20 cellular contexts compared by ENCODE assay signal in the genomic region with DNA sequence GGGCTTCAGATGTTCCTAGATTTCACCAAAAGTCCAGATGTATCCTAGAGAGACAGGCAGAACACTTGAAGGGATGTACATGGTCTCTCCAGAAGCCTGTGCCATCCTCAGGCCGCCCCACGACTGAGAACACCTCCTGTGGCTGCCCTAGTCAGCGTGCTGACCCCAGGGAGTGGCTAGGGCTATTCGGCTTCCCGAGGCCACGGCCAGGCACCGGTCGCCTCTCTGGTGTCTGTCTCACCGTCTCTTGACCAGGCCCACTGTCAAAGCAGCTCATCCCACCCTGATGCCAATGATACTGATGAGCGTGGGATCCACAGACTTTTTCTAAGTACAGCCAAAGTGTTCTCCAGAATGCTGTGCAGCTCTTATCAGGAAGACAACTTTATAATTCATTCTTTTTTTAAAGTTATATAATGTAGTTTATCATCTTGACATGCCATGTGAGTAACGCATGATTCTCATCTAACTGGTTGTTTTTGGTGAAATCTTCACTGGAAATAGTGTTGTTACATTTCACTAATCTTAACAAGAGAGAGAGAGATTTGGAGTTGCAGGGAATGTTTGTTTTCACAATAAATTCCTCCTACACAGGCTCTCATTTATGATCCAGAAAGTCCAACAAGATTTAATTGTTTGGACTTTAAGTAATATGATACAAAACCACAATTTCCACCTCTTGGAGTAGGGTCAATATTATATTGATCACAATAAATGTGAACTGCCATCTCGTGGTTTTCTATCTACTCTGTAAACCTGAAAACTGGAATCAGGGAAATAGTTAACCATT. TPM values are rescaled to one million over a fixed set of nuclear protein-coding genes. Genes with fewer than 3 reads are reported as not detected.
"Had no signal": no experiment of that assay in that cellular context is flagged by ENCODE, and none has a peak within 500 bp of the region (broad histone marks: within the 10 kb centered on the region; RNA-seq: fewer than 3 reads in every experiment).

No MANE protein-coding gene starts in this region.

- H3K9ac ChIP-seq: KMS-11, SK-N-SH had no signal

- H3K9me3 ChIP-seq: SK-N-SH had no signal

- H3K9me2 ChIP-seq: SK-N-SH had no signal

- H3K36me3 ChIP-seq: WERI-Rb-1 had no signal

- H3K27ac ChIP-seq: KMS-11, WERI-Rb-1 had no signal

- ATAC-seq: activated CD4-positive, alpha-beta T cell treated with anti-CD3 and anti-CD28 coated beads for 36 hours; activated T-helper 17 cell treated with anti-CD3 and anti-CD28 coated beads, Interleukin-2, amount 50 U/mL, for 72 hours had no signal

- DNase-seq: activated CD4-positive, alpha-beta memory T cell treated with anti-CD3 and anti-CD28 coated beads, Interleukin-2, amount 10 ng/mL, durations not matched to agents 7 days and 5 days; activated CD4-positive, alpha-beta T cell treated with anti-CD3 and anti-CD28 coated beads for 36 hours; activated CD4-positive, alpha-beta T cell treated with anti-CD3 and anti-CD28 coated beads, Interleukin-2, amount 50 U/mL, for 1 hour; activated gamma-delta T cell; activated naive CD4-positive, alpha-beta T cell treated with anti-CD3 and anti-CD28 coated beads for 36 hours; activated T-cell treated with anti-CD3 and anti-CD28 coated beads for 4 hours; activated T-cell treated with anti-CD3 and anti-CD28 coated beads, Interleukin-2, amount 50 U/mL, for 48 hours; central memory CD4-positive, alpha-beta T cell; MM.1S; NCI-H1105 treated with DMSO at 0.1 percent for 48 hours; NCI-H1436 treated with DMSO at 0.1 percent for 48 hours; NCI-H187; NCI-H2081; NCI-H524; SK-N-SH; T-helper 1 cell; WERI-Rb-1 had no signal

- H3K4me2 ChIP-seq: KMS-11, SK-N-SH had no signal

RNA-seq across cellular contexts. Expression of gene KLHL31, which starts 41.7 kb away (rescaled TPM):
- total RNA-seq: RPMI7951 had no signal
- polyA plus RNA-seq: SK-N-SH had no signal
